Comparison of ENCODE assay signal across 8 cellular contexts in the genomic region with DNA sequence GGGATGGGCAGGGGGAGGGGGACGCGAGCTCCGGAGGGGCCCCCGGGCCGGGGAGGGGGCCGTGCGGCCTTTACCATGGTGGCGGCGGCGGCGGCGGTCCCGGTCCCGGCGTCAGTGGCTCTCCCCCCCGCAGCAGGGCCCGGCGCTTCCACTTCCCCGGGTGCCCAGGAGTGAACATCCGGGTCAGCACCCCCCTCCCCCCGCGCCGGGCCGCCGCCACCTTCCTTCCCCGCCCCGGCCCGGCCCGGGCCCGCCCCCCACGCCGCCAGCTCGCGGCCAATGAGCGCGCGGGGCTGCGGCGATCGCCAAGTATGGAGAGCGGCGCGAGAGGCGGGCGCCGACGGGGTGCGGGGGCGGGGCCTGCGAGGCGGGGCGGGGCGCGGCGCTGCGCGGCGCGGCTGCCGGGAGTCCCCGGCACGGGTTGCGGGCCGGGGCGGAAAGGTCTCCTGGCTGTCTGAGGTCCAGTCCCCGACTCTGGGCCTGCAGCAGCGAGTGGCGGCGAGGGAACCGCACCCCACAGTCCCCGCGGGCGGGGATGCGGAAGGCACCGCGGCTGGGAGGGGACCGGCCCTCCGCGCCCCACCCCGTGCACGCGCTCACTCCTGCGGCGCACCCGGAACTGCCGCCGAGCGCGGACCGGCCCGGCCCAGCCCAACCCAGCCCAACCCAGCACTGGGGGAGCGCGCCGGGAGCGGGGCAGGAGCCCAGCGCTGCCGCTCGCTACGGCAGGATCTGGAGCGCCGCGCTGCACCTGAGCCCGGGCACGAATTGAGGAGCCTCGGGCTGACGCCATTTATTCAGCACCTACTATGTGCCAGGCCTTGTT. TPM values are rescaled to one million over a fixed set of nuclear protein-coding genes. Genes with fewer than 3 reads are reported as not detected.
DNase-seq lines count a peak whose midpoint lies in the region; ATAC-seq and TF ChIP-seq lines count a peak whose summit lies in the region.

TSS of gene CAPZB (minus strand) at position 178 of the 826 bp plus-strand sequence. CDS start at position 77, 101 bp downstream.

- H3K27ac ChIP-seq in endodermal cell (ENCODE audit: low read depth, low read length) (peak within 1 kb of the TSS; percentile 62), mesodermal cell (ENCODE audit: low read depth, low read length, severe bottlenecking) (peak within 1 kb of the TSS; percentile 83)

- H3K4me3 Mint-ChIP-seq in endodermal cell = peak within 1 kb of the TSS; percentile 93

- H3K4me1 ChIP-seq in endodermal cell (ENCODE audit: control insufficient read depth, insufficient read depth, low read length) = peaks cover 15% of the 10 kb centered on the region
- peaks cover 30% of the 10 kb centered on the region for H3K4me1 ChIP-seq in mesodermal cell (ENCODE audit: control insufficient read depth, insufficient read depth, low read length, poor library complexity, severe bottlenecking)

- H3K4me1 Mint-ChIP-seq in endodermal cell = peaks cover 33% of the 10 kb centered on the region

- peak within 1 kb of the TSS; percentile 92 for H3K27ac Mint-ChIP-seq in endodermal cell

- peak within 1 kb of the TSS; percentile 82 for H3K9ac ChIP-seq in endodermal cell (ENCODE audit: extremely low read depth, low read length, poor library complexity, severe bottlenecking)

- H3K9me3 ChIP-seq in endodermal cell (ENCODE audit: control insufficient read depth, low read length) (no peaks in the 10 kb centered on the region), mesodermal cell (ENCODE audit: control insufficient read depth, low read length) (no peaks in the 10 kb centered on the region)

- no peak for TF ChIP-seq CTCF in endodermal cell (conservative IDR thresholded peaks at IDR 0.05)

- no peaks in the 10 kb centered on the region for H3K9me3 Mint-ChIP-seq in endodermal cell

- ATAC-seq in GM19468 (IDR thresholded peaks at IDR 0.05; ENCODE audit: extremely low read depth, unreplicated experiment) = peak; percentile 60

- WGBS in endodermal cell (ENCODE audit: insufficient coverage in 1 of 2, insufficient read length in 1 of 2), 2 experiments = 0% methylated on average over 18 to 106 of the region's 106 CpGs
- 0 to 1% methylated on average over 47 to 65 of the region's 106 CpGs for WGBS in mesodermal cell (ENCODE audit: insufficient coverage in 2 of 2), 2 experiments

- H3K36me3 ChIP-seq in endodermal cell (ENCODE audit: control insufficient read depth, insufficient read depth, low read length) = peaks cover 26% of the 10 kb centered on the region
- peaks cover 32% of the 10 kb centered on the region for H3K36me3 ChIP-seq in mesodermal cell (ENCODE audit: control insufficient read depth, insufficient read depth, low read length)

- no peaks in the 10 kb centered on the region for H3K27me3 ChIP-seq in endodermal cell (ENCODE audit: control insufficient read depth, insufficient read depth, low read length, poor library complexity, severe bottlenecking)

- peaks cover 18% of the 10 kb centered on the region for H3K36me3 Mint-ChIP-seq in endodermal cell (ENCODE audit: low read depth)

- peak within 1 kb of the TSS; percentile 90 for H3K4me3 ChIP-seq in endodermal cell (ENCODE audit: low read length)
- H3K4me3 ChIP-seq in mesodermal cell (ENCODE audit: extremely low read depth, insufficient read depth, low read length, poor library complexity, severe bottlenecking) = peak within 1 kb of the TSS; percentile 93

- H3K27me3 Mint-ChIP-seq in endodermal cell (ENCODE audit: insufficient read depth) = no peaks in the 10 kb centered on the region

- DNase-seq in COLO668 (lab: John Stamatoyannopoulos, UW; ENCODE audit: unreplicated experiment) (peak; percentile 100), HS-27A (ENCODE audit: low read depth) (peak; percentile 34), NOMO-1 treated with dmso at 0.1 percent for 144 hours (lab: John Stamatoyannopoulos, UW; ENCODE audit: unreplicated experiment) (peak; percentile 81), endodermal cell (peak; percentile 96)
- DNase-seq in activated CD8-positive, alpha-beta memory T cell treated with anti-CD3 and anti-CD28 coated beads, Interleukin-2, amount 50 U/mL, for 24 hours (ENCODE audit: extremely low read depth) = peak; percentile 76
- DNase-seq in stimulated activated CD8-positive, alpha-beta memory T cell treated with anti-CD3 and anti-CD28 coated beads, Interleukin-15, amount 100 ng/mL, for 24 hours (ENCODE audit: low read depth) = peak; percentile 93

RNA-seq across cellular contexts. Expression of gene CAPZB, which starts in this region (rescaled TPM):
- 100 to 1,000 TPM; 334 to 362 TPM for total RNA-seq in endodermal cell
- polyA plus RNA-seq in endodermal cell (2013, experiment 1 of 2) = 254 TPM
- polyA plus RNA-seq in endodermal cell (2013, experiment 2 of 2) = 240 TPM
- polyA plus RNA-seq in mesodermal cell (2013, experiment 1 of 2) = 296 TPM
- polyA plus RNA-seq in mesodermal cell (2013, experiment 2 of 2) = 276 TPM

Comparison
In these comparisons a context has a peak if more than half of its experiments do, and no peak if none do; other contexts are left out.
1. Peak in every context shown above with its lines: DNase-seq, ATAC-seq, H3K4me3 ChIP-seq and H3K27ac ChIP-seq.
2. DNase-seq: peak in every context shown above with its lines; median percentile 100 in COLO668; 96 in endodermal cell; 93 in stimulated activated CD8-positive, alpha-beta memory T cell treated with anti-CD3 and anti-CD28 coated beads, Interleukin-15, amount 100 ng/mL, for 24 hours; 81 in NOMO-1 treated with dmso at 0.1 percent for 144 hours; 76 in activated CD8-positive, alpha-beta memory T cell treated with anti-CD3 and anti-CD28 coated beads, Interleukin-2, amount 50 U/mL, for 24 hours; 34 in HS-27A.